1 cellular context compared by ENCODE assay signal in the genomic region with DNA sequence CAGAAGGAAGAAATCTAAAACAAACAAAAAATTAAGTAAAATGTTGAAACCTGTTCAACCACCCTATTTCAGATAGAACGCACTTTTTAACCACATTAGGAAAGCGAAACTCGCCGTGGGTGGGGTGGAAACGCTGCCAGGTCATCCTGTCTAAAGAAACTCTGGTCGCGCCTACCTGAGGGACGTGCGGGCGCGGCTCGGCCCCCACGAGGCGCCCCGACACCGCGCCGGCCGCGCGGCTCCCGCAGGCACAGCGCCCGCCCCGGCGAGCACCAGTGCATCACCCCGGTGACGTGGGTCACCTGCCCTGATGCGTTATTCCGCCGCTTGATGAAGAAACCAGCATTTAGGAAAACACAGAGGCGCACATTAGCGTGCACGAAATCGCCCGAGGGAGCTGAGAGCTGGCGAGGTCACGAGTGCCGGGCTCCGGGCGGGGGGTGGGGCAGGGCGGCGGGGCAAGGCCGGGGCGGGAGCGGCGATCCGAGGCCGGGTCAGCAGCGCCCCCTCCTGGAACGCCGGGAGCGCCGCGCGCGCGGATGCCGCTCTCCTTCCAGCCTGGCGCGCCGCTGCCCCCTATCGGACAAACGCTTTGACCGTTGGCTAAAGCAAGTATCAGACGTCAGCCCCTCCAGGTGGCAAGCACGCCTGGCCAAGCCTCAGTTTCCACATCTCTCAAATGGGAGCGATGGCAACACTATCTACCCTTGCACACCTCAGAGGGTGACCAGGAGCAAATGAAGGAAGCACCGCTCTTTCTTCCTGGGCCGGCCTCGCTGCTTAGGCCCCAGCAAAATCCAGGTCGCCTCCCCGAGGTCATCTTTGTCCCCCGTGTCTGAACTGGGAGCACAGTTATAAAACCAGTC.
TF ChIP-seq lines count a peak whose summit lies in the region.

No MANE protein-coding gene starts in this region.

TF ChIP-seq in HepG2, 621 proteins besides CTCF, POLR2A, EP300 and RAD21 (continued from another document and continues in another):
- TF ChIP-seq REST (IDR thresholded peaks at IDR 0.05; ENCODE audit: borderline replicate concordance in 1 of 2, low read depth in 1 of 2, low read length in 2 of 2): no peak
- TF ChIP-seq KDM2A (CRISPR knock-in tag; IDR thresholded peaks at IDR 0.05; ENCODE audit: borderline replicate concordance, low read depth): peak; percentile 90
- TF ChIP-seq ARID5B (CRISPR knock-in tag; IDR thresholded peaks at IDR 0.05): peak; percentile 41; the same call in 1 of the 2 replicates
- no peak for TF ChIP-seq ZNF292 (CRISPR knock-in tag; IDR thresholded peaks at IDR 0.05; ENCODE audit: borderline replicate concordance, low read depth)
- TF ChIP-seq ZNF577 (CRISPR knock-in tag; IDR thresholded peaks at IDR 0.05; ENCODE audit: borderline replicate concordance, low read depth): no peak
- TF ChIP-seq, protein P1, sequence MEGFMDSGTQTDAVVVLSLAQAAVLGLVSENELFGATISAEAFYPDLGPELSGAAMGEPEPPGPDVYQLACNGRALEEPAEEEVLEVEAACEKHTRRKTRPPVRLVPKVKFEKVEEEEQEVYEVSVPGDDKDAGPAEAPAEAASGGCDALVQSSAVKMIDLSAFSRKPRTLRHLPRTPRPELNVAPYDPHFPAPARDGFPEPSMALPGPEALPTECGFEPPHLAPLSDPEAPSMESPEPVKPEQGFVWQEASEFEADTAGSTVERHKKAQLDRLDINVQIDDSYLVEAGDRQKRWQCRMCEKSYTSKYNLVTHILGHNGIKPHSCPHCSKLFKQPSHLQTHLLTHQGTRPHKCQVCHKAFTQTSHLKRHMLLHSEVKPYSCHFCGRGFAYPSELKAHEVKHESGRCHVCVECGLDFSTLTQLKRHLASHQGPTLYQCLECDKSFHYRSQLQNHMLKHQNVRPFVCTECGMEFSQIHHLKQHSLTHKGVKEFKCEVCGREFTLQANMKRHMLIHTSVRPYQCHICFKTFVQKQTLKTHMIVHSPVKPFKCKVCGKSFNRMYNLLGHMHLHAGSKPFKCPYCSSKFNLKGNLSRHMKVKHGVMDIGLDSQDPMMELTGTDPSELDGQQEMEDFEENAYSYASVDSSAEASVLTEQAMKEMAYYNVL (CRISPR knock-in tag; IDR thresholded peaks at IDR 0.05; ENCODE audit: borderline replicate concordance): peak; percentile 42; the same call in 1 of the 2 replicates
- TF ChIP-seq ZSCAN20 (CRISPR knock-in tag; IDR thresholded peaks at IDR 0.05; ENCODE audit: borderline replicate concordance): no peak
- peak; percentile 99 for TF ChIP-seq ZNF629 (CRISPR knock-in tag; conservative IDR thresholded peaks at IDR 0.05)
- TF ChIP-seq RFXAP (CRISPR knock-in tag; IDR thresholded peaks at IDR 0.05; ENCODE audit: borderline replicate concordance): peak; percentile 19; the same call in 1 of the 2 replicates
- no peak for TF ChIP-seq ZNF296 (CRISPR knock-in tag; conservative IDR thresholded peaks at IDR 0.05)
- TF ChIP-seq HOXA7 (CRISPR knock-in tag; IDR thresholded peaks at IDR 0.05): no peak
- TF ChIP-seq NR3C1 (CRISPR knock-in tag; IDR thresholded peaks at IDR 0.05): no peak
- peak; percentile 62 for TF ChIP-seq POGZ (CRISPR knock-in tag; IDR thresholded peaks at IDR 0.05)
- TF ChIP-seq ZFP82 (CRISPR knock-in tag; IDR thresholded peaks at IDR 0.05; ENCODE audit: borderline replicate concordance): no peak; the same call in 1 of the 2 replicates
- no peak for TF ChIP-seq ZNF18 (CRISPR knock-in tag; IDR thresholded peaks at IDR 0.05; ENCODE audit: insufficient replicate concordance)
- no peak for TF ChIP-seq ZNF773 (CRISPR knock-in tag; IDR thresholded peaks at IDR 0.05; ENCODE audit: borderline replicate concordance)
- TF ChIP-seq, protein P2, sequence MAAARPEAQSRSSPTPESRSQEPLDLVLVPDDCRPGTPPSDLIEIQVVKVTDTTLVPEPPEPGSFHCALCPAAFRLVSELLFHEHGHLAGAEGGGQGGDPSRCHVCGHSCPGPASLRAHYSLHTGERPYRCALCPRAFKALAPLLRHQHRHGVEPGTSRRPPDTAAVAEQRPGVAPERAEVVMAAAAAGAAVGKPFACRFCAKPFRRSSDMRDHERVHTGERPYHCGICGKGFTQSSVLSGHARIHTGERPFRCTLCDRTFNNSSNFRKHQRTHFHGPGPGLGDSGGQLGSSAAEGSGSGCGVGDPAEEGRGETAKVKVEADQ (CRISPR knock-in tag; IDR thresholded peaks at IDR 0.05; ENCODE audit: borderline replicate concordance): peak; percentile 79; the same call in 1 of the 2 replicates
- TF ChIP-seq, protein P3, sequence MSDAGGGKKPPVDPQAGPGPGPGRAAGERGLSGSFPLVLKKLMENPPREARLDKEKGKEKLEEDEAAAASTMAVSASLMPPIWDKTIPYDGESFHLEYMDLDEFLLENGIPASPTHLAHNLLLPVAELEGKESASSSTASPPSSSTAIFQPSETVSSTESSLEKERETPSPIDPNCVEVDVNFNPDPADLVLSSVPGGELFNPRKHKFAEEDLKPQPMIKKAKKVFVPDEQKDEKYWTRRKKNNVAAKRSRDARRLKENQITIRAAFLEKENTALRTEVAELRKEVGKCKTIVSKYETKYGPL (CRISPR knock-in tag; IDR thresholded peaks at IDR 0.05): no peak
- no peak for TF ChIP-seq RXRB (CRISPR knock-in tag; IDR thresholded peaks at IDR 0.05; ENCODE audit: borderline replicate concordance)
- peak; percentile 43; the same call in 1 of the 3 replicates for TF ChIP-seq MXI1 (IDR thresholded peaks at IDR 0.05; ENCODE audit: borderline replicate concordance, low read depth, low read length)
- TF ChIP-seq FOXK2 (IDR thresholded peaks at IDR 0.05): no peak
- no peak for TF ChIP-seq SYNCRIP (IDR thresholded peaks at IDR 0.05; ENCODE audit: insufficient read depth, low read depth, low read length)
- TF ChIP-seq ZSCAN12 (CRISPR knock-in tag; IDR thresholded peaks at IDR 0.05): no peak
- no peak for TF ChIP-seq ZZZ3 (CRISPR knock-in tag; IDR thresholded peaks at IDR 0.05; ENCODE audit: borderline replicate concordance)
- no peak for TF ChIP-seq ZNF737 (CRISPR knock-in tag; IDR thresholded peaks at IDR 0.05; ENCODE audit: borderline replicate concordance)
- TF ChIP-seq ZNF564 (CRISPR knock-in tag; IDR thresholded peaks at IDR 0.05): no peak
- no peak for TF ChIP-seq SP4 (CRISPR knock-in tag; IDR thresholded peaks at IDR 0.05)
- peak; percentile 70 for TF ChIP-seq ZNF687 (CRISPR knock-in tag; IDR thresholded peaks at IDR 0.05)
- TF ChIP-seq ZFP41 (CRISPR knock-in tag; IDR thresholded peaks at IDR 0.05; ENCODE audit: borderline replicate concordance): no peak
- TF ChIP-seq ZNF570 (CRISPR knock-in tag; IDR thresholded peaks at IDR 0.05; ENCODE audit: borderline replicate concordance): no peak
- TF ChIP-seq ZNF503 (CRISPR knock-in tag; IDR thresholded peaks at IDR 0.05): no peak
- TF ChIP-seq CREB3 (CRISPR knock-in tag; IDR thresholded peaks at IDR 0.05): no peak
- TF ChIP-seq PAX8 (CRISPR knock-in tag; IDR thresholded peaks at IDR 0.05; ENCODE audit: borderline replicate concordance): no peak
